Comparison of ENCODE assay signal across 19 cellular contexts in the genomic region with DNA sequence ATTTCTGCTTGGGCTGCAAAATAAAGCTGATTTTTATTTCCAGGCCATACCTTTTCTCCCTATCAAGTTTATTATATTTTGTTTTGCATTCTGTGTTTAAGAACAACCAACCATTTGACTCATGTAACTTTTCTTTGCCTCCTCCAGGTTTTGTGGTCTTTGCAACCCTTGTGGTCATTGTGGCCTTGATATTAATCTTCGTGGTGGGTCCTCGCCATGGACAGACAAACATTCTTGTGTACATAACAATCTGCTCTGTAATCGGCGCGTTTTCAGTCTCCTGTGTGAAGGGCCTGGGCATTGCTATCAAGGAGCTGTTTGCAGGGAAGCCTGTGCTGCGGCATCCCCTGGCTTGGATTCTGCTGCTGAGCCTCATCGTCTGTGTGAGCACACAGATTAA. TPM values are rescaled to one million over a fixed set of nuclear protein-coding genes. Genes with fewer than 3 reads are reported as not detected.
DNase-seq lines count a peak whose midpoint lies in the region; ATAC-seq and TF ChIP-seq lines count a peak whose summit lies in the region.
"Had no signal": no experiment of that assay in that cellular context is flagged by ENCODE, and none has a peak within 500 bp of the region (broad histone marks: within the 10 kb centered on the region; RNA-seq: fewer than 3 reads in every experiment).

No MANE protein-coding gene starts in this region.

- POLR2A ChIA-PET in WTC11 (lab: Charles Lee), result no interaction called here

- H3K4me1 Mint-ChIP-seq in natural killer cell, result peaks cover 11 to 19% of the 10 kb centered on the region in 2 donors
- H3K4me1 Mint-ChIP-seq in natural killer cell treated with Interleukin-12 subunit alpha and Interleukin-12 subunit beta and Interleukin-15 and Interleukin-18, amount 100 ng/mL, for 72 hours (ENCODE audit: low read depth in 2 of 2), result peaks cover 6 to 12% of the 10 kb centered on the region in 2 donors
- peaks cover 17% of the 10 kb centered on the region for H3K4me1 Mint-ChIP-seq in WTC11
- H3K4me1 Mint-ChIP-seq: activated T-helper 17 cell treated with anti-CD3 and anti-CD28 coated beads, Interleukin-2, amount 50 U/mL, for 72 hours had no signal

- DNase-seq in natural killer cell (no peak), WTC11 (ENCODE audit: low spot score) (no peak), fibroblast of pulmonary artery (ENCODE audit: low read depth) (peak; percentile 34), COLO829 (ENCODE audit: low spot score) (no peak), COR-L47 (lab: John Stamatoyannopoulos, UW) (no peak), KG1 (lab: John Stamatoyannopoulos, UW) (no peak)
- no peak for DNase-seq in natural killer cell treated with Interleukin-12 subunit alpha and Interleukin-12 subunit beta and Interleukin-15 and Interleukin-18, amount 100 ng/mL, for 72 hours (ENCODE audit: low spot score)
- DNase-seq: activated CD8-positive, alpha-beta T cell treated with anti-CD3 and anti-CD28 coated beads, Interleukin-2, amount 10 ng/mL, durations not matched to agents 7 days and 5 days; adrenal gland; CD4-positive, CD25-positive, alpha-beta regulatory T cell; colonic mucosa; DMS79 treated with DMSO at 0.1 percent for 48 hours; gastrocnemius medialis; NCI-H2029 treated with DMSO at 0.1 percent for 48 hours; occipital lobe; SHP77 treated with DMSO at 0.1 percent for 48 hours; upper lobe of right lung had no signal

- CTCF ChIA-PET in WTC11 (lab: Charles Lee), result no interaction called here

- intact Hi-C loops in natural killer cell (cut with micrococcal nuclease), result no loop called here

- H3K36me3 Mint-ChIP-seq in natural killer cell, result peaks cover 17% of the 10 kb centered on the region
- peaks cover 28% of the 10 kb centered on the region for H3K36me3 Mint-ChIP-seq in natural killer cell treated with Interleukin-12 subunit alpha and Interleukin-12 subunit beta and Interleukin-15 and Interleukin-18, amount 100 ng/mL, for 72 hours
- H3K36me3 Mint-ChIP-seq in WTC11, result peaks cover 84% of the 10 kb centered on the region

- no peak overlapping the region for H3K4me3 Mint-ChIP-seq in natural killer cell
- no peak overlapping the region for H3K4me3 Mint-ChIP-seq in natural killer cell treated with Interleukin-12 subunit alpha and Interleukin-12 subunit beta and Interleukin-15 and Interleukin-18, amount 100 ng/mL, for 72 hours
- H3K4me3 Mint-ChIP-seq in WTC11, result no peak overlapping the region
- H3K4me3 Mint-ChIP-seq: activated CD8-positive, alpha-beta T cell treated with anti-CD3 and anti-CD28 coated beads, Interleukin-2, amount 10 ng/mL, durations not matched to agents 7 days and 5 days; activated T-helper 17 cell treated with anti-CD3 and anti-CD28 coated beads, Interleukin-2, amount 50 U/mL, for 72 hours; CD4-positive, CD25-positive, alpha-beta regulatory T cell had no signal

- H3K27me3 Mint-ChIP-seq in natural killer cell (ENCODE audit: low read depth in 2 of 2) (no peaks in the 10 kb centered on the region), WTC11 (ENCODE audit: low read depth) (no peaks in the 10 kb centered on the region)
- H3K27me3 Mint-ChIP-seq in natural killer cell treated with Interleukin-12 subunit alpha and Interleukin-12 subunit beta and Interleukin-15 and Interleukin-18, amount 100 ng/mL, for 72 hours, result no peaks in the 10 kb centered on the region
- H3K27me3 Mint-ChIP-seq: activated T-helper 17 cell treated with anti-CD3 and anti-CD28 coated beads, Interleukin-2, amount 50 U/mL, for 72 hours; CD4-positive, CD25-positive, alpha-beta regulatory T cell had no signal

- H3K4me3 ChIP-seq in fibroblast of pulmonary artery (replicated peaks; ENCODE audit: low read depth, low read length), result no peak overlapping the region
- H3K4me3 ChIP-seq: adrenal gland, colonic mucosa, gastrocnemius medialis, upper lobe of right lung had no signal

- ATAC-seq in natural killer cell, result no peak
- ATAC-seq in natural killer cell treated with Interleukin-12 subunit alpha and Interleukin-12 subunit beta and Interleukin-15 and Interleukin-18, amount 100 ng/mL, for 72 hours, result no peak
- ATAC-seq in WTC11, result no peak
- no peak for ATAC-seq in HG02571 (IDR thresholded peaks at IDR 0.05; ENCODE audit: unreplicated experiment)
- ATAC-seq: activated CD8-positive, alpha-beta T cell treated with anti-CD3 and anti-CD28 coated beads, Interleukin-2, amount 10 ng/mL, durations not matched to agents 7 days and 5 days; activated T-helper 17 cell treated with anti-CD3 and anti-CD28 coated beads, Interleukin-2, amount 50 U/mL, for 72 hours; gastrocnemius medialis; upper lobe of right lung had no signal

- H3K27ac Mint-ChIP-seq in natural killer cell, result peak overlapping the region; percentile 36 to 61
- peak overlapping the region in 1 of 2 donors; percentile 37 for H3K27ac Mint-ChIP-seq in natural killer cell treated with Interleukin-12 subunit alpha and Interleukin-12 subunit beta and Interleukin-15 and Interleukin-18, amount 100 ng/mL, for 72 hours
- H3K27ac Mint-ChIP-seq in WTC11, result 0 out of 2 replicates have a peak overlapping the region, but pooled peaks have one; percentile 53
- H3K27ac Mint-ChIP-seq: activated T-helper 17 cell treated with anti-CD3 and anti-CD28 coated beads, Interleukin-2, amount 50 U/mL, for 72 hours had no signal

- H3K9me3 Mint-ChIP-seq in natural killer cell, result no peaks in the 10 kb centered on the region
- H3K9me3 Mint-ChIP-seq in natural killer cell treated with Interleukin-12 subunit alpha and Interleukin-12 subunit beta and Interleukin-15 and Interleukin-18, amount 100 ng/mL, for 72 hours, result no peaks in the 10 kb centered on the region
- no peaks in the 10 kb centered on the region for H3K9me3 Mint-ChIP-seq in WTC11
- H3K9me3 Mint-ChIP-seq: activated T-helper 17 cell treated with anti-CD3 and anti-CD28 coated beads, Interleukin-2, amount 50 U/mL, for 72 hours had no signal

- TF ChIP-seq CTCF in natural killer cell (IDR thresholded peaks at IDR 0.05) (no peak), WTC11 (IDR thresholded peaks at IDR 0.05) (no peak), fibroblast of pulmonary artery (IDR thresholded peaks at IDR 0.05; ENCODE audit: low read length, missing control alignments) (no peak)

TF ChIP-seq in WTC11, 78 proteins besides CTCF, POLR2A, EP300 and RAD21 (continues in another document):
- TF ChIP-seq FOXK1 (CRISPR knock-in tag; IDR thresholded peaks at IDR 0.05) (no peak), TEAD1 (CRISPR knock-in tag; IDR thresholded peaks at IDR 0.05) (no peak), TEAD4 (CRISPR knock-in tag; IDR thresholded peaks at IDR 0.05) (no peak), SMAD3 (CRISPR knock-in tag; IDR thresholded peaks at IDR 0.05; ENCODE audit: borderline replicate concordance) (no peak), ZNF232 (CRISPR knock-in tag; IDR thresholded peaks at IDR 0.05) (no peak), NR1H2 (CRISPR knock-in tag; IDR thresholded peaks at IDR 0.05) (no peak), ZNF416 (CRISPR knock-in tag; IDR thresholded peaks at IDR 0.05) (no peak), ATF3 (CRISPR knock-in tag; conservative IDR thresholded peaks at IDR 0.05) (no peak), ZNF263 (CRISPR knock-in tag; IDR thresholded peaks at IDR 0.05; ENCODE audit: low read depth) (no peak), RELA (CRISPR knock-in tag; IDR thresholded peaks at IDR 0.05; ENCODE audit: borderline replicate concordance) (no peak), GTF2I (CRISPR knock-in tag; conservative IDR thresholded peaks at IDR 0.05) (no peak), USF2 (CRISPR knock-in tag; IDR thresholded peaks at IDR 0.05) (no peak), MLX (CRISPR knock-in tag; IDR thresholded peaks at IDR 0.05) (no peak), ETV6 (CRISPR knock-in tag; IDR thresholded peaks at IDR 0.05) (no peak), ZNF138 (CRISPR knock-in tag; conservative IDR thresholded peaks at IDR 0.05) (no peak), ELF4 (CRISPR knock-in tag; IDR thresholded peaks at IDR 0.05; ENCODE audit: low read depth) (no peak)
- TF ChIP-seq, protein P1, sequence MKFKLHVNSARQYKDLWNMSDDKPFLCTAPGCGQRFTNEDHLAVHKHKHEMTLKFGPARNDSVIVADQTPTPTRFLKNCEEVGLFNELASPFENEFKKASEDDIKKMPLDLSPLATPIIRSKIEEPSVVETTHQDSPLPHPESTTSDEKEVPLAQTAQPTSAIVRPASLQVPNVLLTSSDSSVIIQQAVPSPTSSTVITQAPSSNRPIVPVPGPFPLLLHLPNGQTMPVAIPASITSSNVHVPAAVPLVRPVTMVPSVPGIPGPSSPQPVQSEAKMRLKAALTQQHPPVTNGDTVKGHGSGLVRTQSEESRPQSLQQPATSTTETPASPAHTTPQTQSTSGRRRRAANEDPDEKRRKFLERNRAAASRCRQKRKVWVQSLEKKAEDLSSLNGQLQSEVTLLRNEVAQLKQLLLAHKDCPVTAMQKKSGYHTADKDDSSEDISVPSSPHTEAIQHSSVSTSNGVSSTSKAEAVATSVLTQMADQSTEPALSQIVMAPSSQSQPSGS (CRISPR knock-in tag; IDR thresholded peaks at IDR 0.05; ENCODE audit: borderline replicate concordance, low read depth), result no peak

RNA-seq across cellular contexts. Expression of gene NIPA2, which starts 27.6 kb away (rescaled TPM):
- 10 to 100 TPM; 37.3 to 41.3 (median 40.9) TPM for total RNA-seq in natural killer cell
- 100 to 1,000 TPM in 1 of 2 donors, 10 to 100 TPM in 1; 72.2 to 102 TPM for total RNA-seq in natural killer cell treated with Interleukin-12 subunit alpha and Interleukin-12 subunit beta and Interleukin-15 and Interleukin-18, amount 100 ng/mL, for 72 hours
- total RNA-seq in WTC11 (2021), result 68.9 to 79.5 TPM (median 69.4 TPM) in 3 replicates
